ENCODE assay signal across 8 cellular contexts in genomic region chr12:68613209-68613904, GRCh38. TPM values are rescaled to one million over a fixed set of nuclear protein-coding genes. Genes with fewer than 3 reads are reported as not detected.
DNase-seq lines count a peak whose midpoint lies in the region; TF ChIP-seq lines count a peak whose summit lies in the region.

No MANE protein-coding gene starts in this region.

- peaks cover 7% of the 10 kb centered on the region for H3K36me3 ChIP-seq in adipocyte (ENCODE audit: control insufficient read depth, insufficient read depth, low read length, severe bottlenecking)
- H3K36me3 ChIP-seq in mucosa of rectum (ENCODE audit: control insufficient read depth in 2 of 2, insufficient read depth in 2 of 2, low read length in 2 of 2) = peaks cover 0 to 4% of the 10 kb centered on the region in 2 donors
- no peaks in the 10 kb centered on the region for H3K36me3 ChIP-seq in transverse colon

- no peak for TF ChIP-seq EP300 in transverse colon (IDR thresholded peaks at IDR 0.05; ENCODE audit: low read depth)

- peak; percentile 14 for DNase-seq in activated T-cell treated with anti-CD3 and anti-CD28 coated beads for 1 hour (ENCODE audit: low read depth)
- DNase-seq in activated T-cell treated with anti-CD3 and anti-CD28 coated beads, Interleukin-2, amount 50 U/mL, for 1 hour = no peak
- no peak for DNase-seq in adipocyte (ENCODE audit: low read depth)
- DNase-seq in transverse colon = no peak
- no peak for DNase-seq in HCEC 1CT
- DNase-seq in NCI-H524 treated with DMSO at 0.1 percent for 48 hours (lab: John Stamatoyannopoulos, UW) = no peak
- DNase-seq in NCI-H1694 treated with DMSO at 0.1 percent for 48 hours (lab: John Stamatoyannopoulos, UW) = no peak

- intact Hi-C loops in transverse colon (cut with DNase I; ENCODE audit: low total_unique reads) = loop anchor here (10.0 kb wide), 1 partner anchor 249 kb away; no protein-coding TSS in a partner anchor

- 71 to 78% methylated on average over 16 to 18 of the region's 18 CpGs for WGBS in transverse colon (ENCODE audit: low coverage in 1 of 2), 2 donors

- no peak for TF ChIP-seq POLR2A in transverse colon (IDR thresholded peaks at IDR 0.05)

- TF ChIP-seq CTCF in transverse colon (IDR thresholded peaks at IDR 0.05) = no peak

- H3K4me3 ChIP-seq in adipocyte (ENCODE audit: low read length) = peak overlapping the region; percentile 96
- peak overlapping the region; percentile 86 to 96 for H3K4me3 ChIP-seq in mucosa of rectum (ENCODE audit: low read length in 2 of 2)
- peak overlapping the region in 3 of 4 donors; percentile 78 to 94 (median 78) for H3K4me3 ChIP-seq in transverse colon

- H3K9me3 ChIP-seq in adipocyte (ENCODE audit: control insufficient read depth, low read length) (no peaks in the 10 kb centered on the region), mucosa of rectum (ENCODE audit: control insufficient read depth in 2 of 2, low read length in 2 of 2) (no peaks in the 10 kb centered on the region), transverse colon (no peaks in the 10 kb centered on the region)

- H3K27ac ChIP-seq in mucosa of rectum (ENCODE audit: low read depth in 2 of 2, low read length in 2 of 2) (peak overlapping the region; percentile 99), transverse colon (peak overlapping the region; percentile 92 to 100 (median 97))

- H3K4me1 ChIP-seq in adipocyte (ENCODE audit: control insufficient read depth, insufficient read depth, low read length) (peaks cover 46% of the 10 kb centered on the region), mucosa of rectum (ENCODE audit: control insufficient read depth in 2 of 2, insufficient read depth in 2 of 2, low read length in 2 of 2) (peaks cover 31 to 39% of the 10 kb centered on the region in 2 donors), transverse colon (peaks cover 39 to 65% (median 50%) of the 10 kb centered on the region in 4 donors)

- peak overlapping the region; percentile 100 for H3K9ac ChIP-seq in adipocyte (ENCODE audit: low read length)
- peak overlapping the region; percentile 17 to 97 for H3K9ac ChIP-seq in mucosa of rectum (ENCODE audit: low read depth in 1 of 2, low read length in 2 of 2)

- in situ Hi-C loops in transverse colon (cut with MboI; ENCODE audit: low pct_ligation_motif_present in 1 of 4, low pct_unique_long_range_greater_than_20kb in 1 of 4, low sequenced_read_pairs in 3 of 4) = loop anchor here in 1 of 4 donors (25.0 kb wide), 1 partner anchor 251 kb away; no protein-coding TSS in a partner anchor

- no peaks in the 10 kb centered on the region for H3K27me3 ChIP-seq in adipocyte (replicated peaks; ENCODE audit: control insufficient read depth, insufficient read depth, low read length)
- H3K27me3 ChIP-seq in mucosa of rectum (ENCODE audit: control insufficient read depth in 2 of 2, insufficient read depth in 2 of 2, low read length in 2 of 2) = no peaks in the 10 kb centered on the region
- H3K27me3 ChIP-seq in transverse colon = no peaks in the 10 kb centered on the region

RNA-seq across cellular contexts. Expression of gene RAP1B, which starts 2.7 kb away (rescaled TPM):
- total RNA-seq in transverse colon = 100 to 1,000 TPM; 180 to 380 (median 224) TPM
